Comparison of ENCODE assay signal across 8 cellular contexts in genomic region chr16:8868272-8869211, GRCh38. TPM values are rescaled to one million over a fixed set of nuclear protein-coding genes. Genes with fewer than 3 reads are reported as not detected.
DNase-seq lines count a peak whose midpoint lies in the region; ATAC-seq and TF ChIP-seq lines count a peak whose summit lies in the region.

CARHSP1 (minus strand) TSS chr16:8869006; CDS start chr16:8859328, 9,678 bp downstream.

- POLR2A ChIA-PET in HEK293T (lab: Yijun Ruan, JAX) = interaction anchor here (0.6 to 2.2 kb wide), 15 partner anchors 10 to 223 kb away, joined by 3 to 9 read pairs (median 3); partner anchors contain the start of genes ABAT, HAPSTR1, PMM2 and TMEM186

- H3K27me3 ChIP-seq in gastroesophageal sphincter = no peaks in the 10 kb centered on the region

- TF ChIP-seq CTCF in gastroesophageal sphincter (IDR thresholded peaks at IDR 0.05) = no peak

- H3K4me3 Mint-ChIP-seq in activated naive CD4-positive, alpha-beta T cell treated with anti-CD3 and anti-CD28 coated beads for 36 hours = peak within 1 kb of the TSS; percentile 89

- WGBS in gastroesophageal sphincter (ENCODE audit: low coverage in 1 of 2), 2 donors = no CpG with 5 or more reads among the region's 92 CpGs

- no peak for TF ChIP-seq EP300 in gastroesophageal sphincter (IDR thresholded peaks at IDR 0.05)

- peak within 1 kb of the TSS; percentile 35 to 89 (median 86) for H3K27ac ChIP-seq in gastroesophageal sphincter
- peak within 1 kb of the TSS; percentile 89 for H3K27ac ChIP-seq in temporal lobe (ENCODE audit: low read depth, low read length)

- peak; percentile 99 for DNase-seq in GM03348 (ENCODE audit: low spot score)
- peak; percentile 93 for DNase-seq in HEK293T (ENCODE audit: extremely low spot score)
- peak; percentile 85 for DNase-seq in MV-4-11 (lab: John Stamatoyannopoulos, UW)
- DNase-seq in SK-N-DZ (ENCODE audit: low spot score) = peak; percentile 92
- peak; percentile 81 for DNase-seq in activated naive CD4-positive, alpha-beta T cell treated with anti-CD3 and anti-CD28 coated beads for 36 hours
- peak; percentile 79 for DNase-seq in occipital lobe (lab: John Stamatoyannopoulos, UW)

- peak; percentile 90 for ATAC-seq in gastroesophageal sphincter

- H3K4me3 ChIP-seq in gastroesophageal sphincter = peak within 1 kb of the TSS; percentile 53 to 84

- intact Hi-C loops in activated naive CD4-positive, alpha-beta T cell treated with anti-CD3 and anti-CD28 coated beads for 36 hours (cut with micrococcal nuclease) = loop anchor here (1.0 to 5.0 kb wide), 8 partner anchors 68 to 1868 kb away; partner anchors contain the start of genes ABAT, HAPSTR1, METTL22 and PMM2

- peak; percentile 25 to 35 for TF ChIP-seq POLR2A in gastroesophageal sphincter (IDR thresholded peaks at IDR 0.05)

- no peaks in the 10 kb centered on the region for H3K36me3 ChIP-seq in gastroesophageal sphincter

- H3K36me3 Mint-ChIP-seq in activated naive CD4-positive, alpha-beta T cell treated with anti-CD3 and anti-CD28 coated beads for 36 hours (ENCODE audit: low read depth) = peaks cover 5% of the 10 kb centered on the region

- H3K27ac Mint-ChIP-seq in activated naive CD4-positive, alpha-beta T cell treated with anti-CD3 and anti-CD28 coated beads for 36 hours = peak within 1 kb of the TSS; percentile 83

- H3K9me3 Mint-ChIP-seq in activated naive CD4-positive, alpha-beta T cell treated with anti-CD3 and anti-CD28 coated beads for 36 hours = no peaks in the 10 kb centered on the region

- peaks cover 0 to 56% (median 28%) of the 10 kb centered on the region in 3 donors for H3K4me1 ChIP-seq in gastroesophageal sphincter

- no peaks in the 10 kb centered on the region for H3K9me3 ChIP-seq in gastroesophageal sphincter

- CTCF ChIA-PET in HEK293T (lab: Yijun Ruan, JAX) = interaction anchor here (0.5 to 1.2 kb wide), 3 partner anchors 11 to 266 kb away, joined by 3 read pairs; partner anchors contain the start of gene LITAFD
- CTCF ChIA-PET in activated naive CD4-positive, alpha-beta T cell treated with anti-CD3 and anti-CD28 coated beads for 36 hours (lab: Charles Lee) = interaction anchor here (0.9 to 5.4 kb wide), 5 partner anchors 12 to 270 kb away, joined by 3 to 36 read pairs (median 4); partner anchors contain the start of gene LITAFD

- H3K27me3 Mint-ChIP-seq in activated naive CD4-positive, alpha-beta T cell treated with anti-CD3 and anti-CD28 coated beads for 36 hours (ENCODE audit: low read depth) = no peaks in the 10 kb centered on the region

- H3K4me1 Mint-ChIP-seq in activated naive CD4-positive, alpha-beta T cell treated with anti-CD3 and anti-CD28 coated beads for 36 hours (ENCODE audit: low read depth) = peaks cover 36% of the 10 kb centered on the region

TF ChIP-seq in HEK293T, 16 proteins besides CTCF, POLR2A, EP300 and RAD21:
- TF ChIP-seq L3MBTL2 (conservative IDR thresholded peaks at IDR 0.05) = peak; percentile 77
- TF ChIP-seq ARNT (IDR thresholded peaks at IDR 0.05) = 0 out of 2 replicates have a peak, but pooled peaks have one; percentile 40
- TF ChIP-seq PKNOX1 (IDR thresholded peaks at IDR 0.05) = no peak
- TF ChIP-seq SP1 (IDR thresholded peaks at IDR 0.05) = no peak

RNA-seq across cellular contexts. Expression of gene CARHSP1, which starts in this region (rescaled TPM):
- polyA plus RNA-seq in SK-N-DZ (2014; cell fraction: cytosol; rRNA removed) = 257 and 292 TPM in 2 replicates
- polyA plus RNA-seq in SK-N-DZ (2014; cell fraction: nucleus; rRNA removed) = 158 and 171 TPM in 2 replicates
- total RNA-seq in activated naive CD4-positive, alpha-beta T cell treated with anti-CD3 and anti-CD28 coated beads for 36 hours = 10 to 100 TPM; 46.5 to 49.6 TPM
- total RNA-seq in gastroesophageal sphincter = 10 to 100 TPM; 29.3 to 79.8 (median 72.5) TPM
- total RNA-seq in occipital lobe = 189 TPM
- total RNA-seq in temporal lobe = 138 TPM

Comparison
In these comparisons a context has a peak if more than half of its experiments do, and no peak if none do; other contexts are left out.
1. Peak in every context shown above with its lines: DNase-seq, ATAC-seq, H3K4me3 ChIP-seq and H3K27ac ChIP-seq.